ENCODE assay signal across 16 cellular contexts in the genomic region with DNA sequence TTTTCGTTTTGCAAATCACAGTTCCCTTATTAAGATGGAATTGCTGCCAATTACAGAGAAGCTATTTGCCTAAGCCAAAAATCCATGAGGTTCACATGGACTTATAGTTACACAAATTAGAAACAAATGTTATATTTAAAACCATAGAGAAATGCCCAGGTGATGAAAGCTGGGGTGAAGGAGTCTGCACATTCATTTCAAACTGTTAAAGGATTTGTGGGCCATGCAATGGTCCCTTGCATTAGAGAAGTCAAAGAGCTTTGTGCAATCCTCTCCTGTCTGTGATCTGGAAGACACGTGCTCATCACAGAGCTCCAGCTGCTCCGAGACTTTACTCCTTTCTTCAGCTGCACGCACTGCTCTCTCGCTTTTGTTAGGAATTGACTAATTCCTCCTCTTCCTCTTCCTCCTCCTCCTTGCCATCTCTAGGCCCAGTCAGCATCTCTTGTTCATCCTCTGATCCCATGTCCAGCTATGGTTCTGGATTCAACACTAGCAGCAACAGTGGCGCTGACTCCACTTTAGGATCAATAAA. TPM values are rescaled to one million over a fixed set of nuclear protein-coding genes. Genes with fewer than 3 reads are reported as not detected.
"Had no signal": no experiment of that assay in that cellular context is flagged by ENCODE, and none has a peak within 500 bp of the region (broad histone marks: within the 10 kb centered on the region; RNA-seq: fewer than 3 reads in every experiment).

No MANE protein-coding gene starts in this region.

- H3K4me3 Mint-ChIP-seq: activated T-cell treated with anti-CD3 and anti-CD28 coated beads, Interleukin-2, amount 50 U/mL, for 72 hours; naive B cell; stimulated activated effector memory CD8-positive, alpha-beta T cell treated with anti-CD3 and anti-CD28 coated beads, Interleukin-12 subunit alpha, Interleukin-12 subunit beta, amount 100 ng/mL, for 72 hours had no signal

- H3K9me3 Mint-ChIP-seq: activated naive CD4-positive, alpha-beta T cell treated with anti-CD3 and anti-CD28 coated beads, Interleukin-2, amount 50 U/mL, for 72 hours; activated T-cell treated with anti-CD3 and anti-CD28 coated beads, Interleukin-2, amount 50 U/mL, for 72 hours; naive B cell; stimulated activated effector memory CD8-positive, alpha-beta T cell treated with anti-CD3 and anti-CD28 coated beads, Interleukin-12 subunit alpha, Interleukin-12 subunit beta, amount 100 ng/mL, for 72 hours had no signal

- DNase-seq: activated CD4-positive, alpha-beta T cell treated with anti-CD3 and anti-CD28 coated beads, Interleukin-2, amount 50 U/mL, for 48 hours; activated CD8-positive, alpha-beta memory T cell treated with anti-CD3 and anti-CD28 coated beads, Interleukin-2, amount 50 U/mL, for 4 hours; activated gamma-delta T cell; activated T-cell treated with anti-CD3 and anti-CD28 coated beads, Interleukin-2, amount 50 U/mL, for 72 hours; amniotic stem cell; caudate nucleus; effector CD8-positive, alpha-beta T cell; left lung; mammary epithelial cell; naive B cell; retina; T1000 had no signal

- H3K27ac Mint-ChIP-seq: activated naive CD4-positive, alpha-beta T cell treated with anti-CD3 and anti-CD28 coated beads, Interleukin-2, amount 50 U/mL, for 72 hours; activated T-cell treated with anti-CD3 and anti-CD28 coated beads, Interleukin-2, amount 50 U/mL, for 72 hours; stimulated activated effector memory CD8-positive, alpha-beta T cell treated with anti-CD3 and anti-CD28 coated beads, Interleukin-12 subunit alpha, Interleukin-12 subunit beta, amount 100 ng/mL, for 72 hours had no signal

- H3K36me3 Mint-ChIP-seq: activated naive CD4-positive, alpha-beta T cell treated with anti-CD3 and anti-CD28 coated beads, Interleukin-2, amount 50 U/mL, for 72 hours; naive B cell; stimulated activated effector memory CD8-positive, alpha-beta T cell treated with anti-CD3 and anti-CD28 coated beads, Interleukin-12 subunit alpha, Interleukin-12 subunit beta, amount 100 ng/mL, for 72 hours had no signal

- ATAC-seq: activated naive CD4-positive, alpha-beta T cell treated with anti-CD3 and anti-CD28 coated beads, Interleukin-2, amount 50 U/mL, for 72 hours; activated T-cell treated with anti-CD3 and anti-CD28 coated beads, Interleukin-2, amount 50 U/mL, for 72 hours; left lung; stimulated activated effector memory CD8-positive, alpha-beta T cell treated with anti-CD3 and anti-CD28 coated beads, Interleukin-12 subunit alpha, Interleukin-12 subunit beta, amount 100 ng/mL, for 72 hours had no signal

- H3K27me3 Mint-ChIP-seq: naive B cell had no signal

RNA-seq across cellular contexts. Expression of a gene that starts 4.1 kb away (rescaled TPM):
- total RNA-seq: fibroblast of lung, mammary epithelial cell had no signal

RNA-seq across cellular contexts. Expression of a gene that starts 18.2 kb away (rescaled TPM):
- total RNA-seq: fibroblast of lung, mammary epithelial cell, urinary bladder had no signal

RNA-seq across cellular contexts. Expression of a gene that starts 24.9 kb away (rescaled TPM):
- total RNA-seq: fibroblast of lung, mammary epithelial cell had no signal

RNA-seq across cellular contexts. Expression of a gene that starts 28.7 kb away (rescaled TPM):
- total RNA-seq: fibroblast of lung had no signal
